ENCODE assay signal across 18 cellular contexts in the genomic region with DNA sequence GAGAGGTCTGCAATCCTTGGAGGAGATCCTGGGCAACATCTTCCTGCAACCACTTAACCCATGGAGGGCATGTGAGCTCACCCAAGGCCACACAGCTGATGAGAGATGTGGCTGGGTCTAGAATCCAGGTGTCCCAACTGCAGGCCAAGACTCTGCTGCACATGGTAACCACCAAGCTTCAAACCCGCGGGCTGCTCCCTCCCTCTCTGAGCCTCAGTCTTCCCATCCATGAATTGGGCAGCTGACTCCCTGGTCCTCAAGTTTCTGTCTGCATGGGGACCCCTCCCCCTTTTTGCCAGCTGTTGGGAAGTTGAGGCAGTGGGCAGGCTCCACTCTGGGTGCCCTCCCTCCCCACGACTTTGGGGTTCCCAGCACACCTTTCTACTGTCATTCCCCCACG. TPM values are rescaled to one million over a fixed set of nuclear protein-coding genes. Genes with fewer than 3 reads are reported as not detected.
A peak's percentile ranks its signal among the peaks of the same experiment; 100 is the strongest.
DNase-seq lines count a peak whose midpoint lies in the region; ATAC-seq, FAIRE-seq and TF ChIP-seq lines count a peak whose summit lies in the region.
"Had no signal": no experiment of that assay in that cellular context is flagged by ENCODE, and none has a peak within 500 bp of the region (broad histone marks: within the 10 kb centered on the region; RNA-seq: fewer than 3 reads in every experiment).

No MANE protein-coding gene starts in this region.

- no peak for TF ChIP-seq CTCF in CD4-positive, alpha-beta T cell (IDR thresholded peaks at IDR 0.05)
- TF ChIP-seq CTCF in H1 (IDR thresholded peaks at IDR 0.05; ENCODE audit: control extremely low read depth in 1 of 3, insufficient read depth in 1 of 3, low read depth in 1 of 3, low read length in 3 of 3) (no peak), nephron progenitor cell (IDR thresholded peaks at IDR 0.05) (no peak)

- no peak for TF ChIP-seq EP300 in H1 (IDR thresholded peaks at IDR 0.05; ENCODE audit: borderline replicate concordance in 1 of 2, low read depth in 2 of 2, low read length in 2 of 2)

- no peak for TF ChIP-seq POLR2A in H1 (IDR thresholded peaks at IDR 0.05; ENCODE audit: control extremely low read depth in 1 of 2, low read depth in 2 of 2, low read length in 2 of 2)

- peak overlapping the region; percentile 3 for H3K27ac Mint-ChIP-seq in activated CD4-positive, alpha-beta T cell treated with anti-CD3 and anti-CD28 coated beads, Interleukin-2, amount 10 ng/mL, durations not matched to agents 24 days and 14 days
- peak overlapping the region; percentile 60 for H3K27ac Mint-ChIP-seq in CD4-positive, alpha-beta T cell
- H3K27ac Mint-ChIP-seq in nephron progenitor cell: peak overlapping the region; percentile 23
- H3K27ac Mint-ChIP-seq in natural killer cell treated with Interleukin-12 subunit alpha and Interleukin-12 subunit beta and Interleukin-15 and Interleukin-18, amount 100 ng/mL, for 72 hours: no peak overlapping the region
- H3K27ac Mint-ChIP-seq: GM23338 had no signal

- H3K4me1 ChIP-seq in H1 (replicated peaks in 1 of 4; ENCODE audit: control insufficient read depth in 3 of 4, insufficient read depth in 4 of 4, low read length in 3 of 4): peaks cover 0 to 23% (median 11%) of the 10 kb centered on the region in 4 experiments; a peak in 6 of 7 replicates

- POLR2A ChIA-PET in CD4-positive, alpha-beta T cell (lab: Charles Lee): interaction anchor here (0.9 kb wide), 1 partner anchor 9 kb away, joined by 3 read pairs; no protein-coding TSS in a partner anchor
- POLR2A ChIA-PET in H1 (lab: Charles Lee; ENCODE audit: partially characterized antibody): interaction anchor here (1.2 to 1.9 kb wide), 2 partner anchors 9 to 69 kb away, joined by 5 to 7 read pairs; no protein-coding TSS in a partner anchor

- H2BK120ac ChIP-seq in H1 (replicated peaks; ENCODE audit: low read depth, low read length): no peak overlapping the region

- no peak overlapping the region for H3K4me3 Mint-ChIP-seq in activated CD4-positive, alpha-beta T cell treated with anti-CD3 and anti-CD28 coated beads, Interleukin-2, amount 10 ng/mL, durations not matched to agents 24 days and 14 days
- peak overlapping the region; percentile 0 for H3K4me3 Mint-ChIP-seq in CD4-positive, alpha-beta T cell
- H3K4me3 Mint-ChIP-seq in nephron progenitor cell: no peak overlapping the region
- no peak overlapping the region for H3K4me3 Mint-ChIP-seq in natural killer cell treated with Interleukin-12 subunit alpha and Interleukin-12 subunit beta and Interleukin-15 and Interleukin-18, amount 100 ng/mL, for 72 hours
- H3K4me3 Mint-ChIP-seq: GM23338, H9 had no signal

- H2BK15ac ChIP-seq in H1 (ENCODE audit: low read length): no peak overlapping the region

- no peak overlapping the region for H2BK5ac ChIP-seq in H1 (ENCODE audit: low read depth, low read length)

- H3K9me3 Mint-ChIP-seq in activated CD4-positive, alpha-beta T cell treated with anti-CD3 and anti-CD28 coated beads, Interleukin-2, amount 10 ng/mL, durations not matched to agents 24 days and 14 days: no peaks in the 10 kb centered on the region
- H3K9me3 Mint-ChIP-seq in CD4-positive, alpha-beta T cell: no peaks in the 10 kb centered on the region
- peaks cover under 1% of the 10 kb centered on the region for H3K9me3 Mint-ChIP-seq in nephron progenitor cell
- no peaks in the 10 kb centered on the region for H3K9me3 Mint-ChIP-seq in natural killer cell treated with Interleukin-12 subunit alpha and Interleukin-12 subunit beta and Interleukin-15 and Interleukin-18, amount 100 ng/mL, for 72 hours

- FAIRE-seq in H1 (lab: Jason Lieb, UNC): no peak
- FAIRE-seq: GM18507 had no signal

- no peak overlapping the region for H3K4me3 ChIP-seq in H1 (ENCODE audit: extremely low read depth in 1 of 4, insufficient read depth in 2 of 4, low read depth in 3 of 4, low read length in 4 of 4)
- H3K4me3 ChIP-seq: BLaER1 treated with 17β-estradiol and CSF1 and Interleukin-3, amounts not matched to agents 10 nM and 100 nM; GM23338 had no signal

- H3K79me1 ChIP-seq in H1 (ENCODE audit: low read depth, low read length): no peaks in the 10 kb centered on the region; the same call in 1 of the 2 replicates

- H3K9ac ChIP-seq in H1 (replicated peaks in 1 of 4; ENCODE audit: extremely low read depth in 1 of 4, low read depth in 3 of 4, low read length in 3 of 4): no peak overlapping the region
- H3K9ac ChIP-seq: BLaER1 treated with 17β-estradiol and CSF1 and Interleukin-3, amounts not matched to agents 10 nM and 100 nM had no signal

- H2AK5ac ChIP-seq in H1 (ENCODE audit: low read depth, low read length): no peak overlapping the region

- CTCF ChIA-PET in CD4-positive, alpha-beta T cell (lab: Charles Lee): no interaction called here
- CTCF ChIA-PET in H1 (lab: Charles Lee; ENCODE audit: partially characterized antibody): interaction anchor here (0.8 to 2.1 kb wide), 9 partner anchors 9 to 80 kb away, joined by 3 to 18 read pairs (median 4); a partner anchor contains a TSS

- 88% methylated on average over 4 of the region's 4 CpGs; no CpG with 5 or more reads in 1 of the 2 experiments for WGBS in H1 (ENCODE audit: extremely low coverage in 1 of 2, insufficient coverage in 1 of 2, insufficient read length in 1 of 2, insufficient replicate concordance in 2 of 2, low coverage in 1 of 2, low lambda C conversion rate in 2 of 2, missing lambda C conversion rate in 1 of 2), 2 experiments

- H3K27me3 ChIP-seq in CD4-positive, alpha-beta T cell (ENCODE audit: control insufficient read depth, insufficient read depth, low read length): no peaks in the 10 kb centered on the region
- H3K27me3 ChIP-seq in H1 (replicated peaks in 1 of 4; ENCODE audit: control insufficient read depth in 3 of 4, extremely low read depth in 1 of 4, insufficient read depth in 3 of 4, low read length in 3 of 4): no peaks in the 10 kb centered on the region
- H3K27me3 ChIP-seq: BLaER1 treated with 17β-estradiol and CSF1 and Interleukin-3, amounts not matched to agents 10 nM and 100 nM had no signal

- no peak overlapping the region for H4K91ac ChIP-seq in H1 (replicated peaks; ENCODE audit: insufficient read length, low read length)

- H3K14ac ChIP-seq in H1 (ENCODE audit: insufficient read length): no peak overlapping the region

- intact Hi-C loops in activated CD4-positive, alpha-beta T cell treated with anti-CD3 and anti-CD28 coated beads, Interleukin-2, amount 10 ng/mL, durations not matched to agents 24 days and 14 days (cut with micrococcal nuclease): no loop called here
- intact Hi-C loops in CD4-positive, alpha-beta T cell (cut with DNase I, micrococcal nuclease): no loop called here
- intact Hi-C loops in left ventricle myocardium superior (cut with micrococcal nuclease): no loop called here

- no peaks in the 10 kb centered on the region for H3K36me3 Mint-ChIP-seq in activated CD4-positive, alpha-beta T cell treated with anti-CD3 and anti-CD28 coated beads, Interleukin-2, amount 10 ng/mL, durations not matched to agents 24 days and 14 days (ENCODE audit: low read depth)
- no peaks in the 10 kb centered on the region for H3K36me3 Mint-ChIP-seq in CD4-positive, alpha-beta T cell (ENCODE audit: low read depth)
- peaks cover 8% of the 10 kb centered on the region for H3K36me3 Mint-ChIP-seq in nephron progenitor cell (ENCODE audit: low read depth)
- H3K36me3 Mint-ChIP-seq in natural killer cell treated with Interleukin-12 subunit alpha and Interleukin-12 subunit beta and Interleukin-15 and Interleukin-18, amount 100 ng/mL, for 72 hours: no peaks in the 10 kb centered on the region
- H3K36me3 Mint-ChIP-seq: CD4-positive, CD25-positive, alpha-beta regulatory T cell had no signal

- H3K23ac ChIP-seq in H1 (ENCODE audit: insufficient read length): no peak overlapping the region

- DNase-seq in activated CD4-positive, alpha-beta T cell treated with anti-CD3 and anti-CD28 coated beads, Interleukin-2, amount 10 ng/mL, durations not matched to agents 24 days and 14 days: no peak
- no peak for DNase-seq in activated CD4-positive, alpha-beta T cell treated with anti-CD3 and anti-CD28 coated beads for 1 hour
- DNase-seq in CD4-positive, alpha-beta T cell: no peak
- DNase-seq in H1 (ENCODE audit: low read depth in 1 of 2, low spot score in 2 of 2): no peak
- DNase-seq in nephron progenitor cell: no peak
- no peak for DNase-seq in natural killer cell treated with Interleukin-12 subunit alpha and Interleukin-12 subunit beta and Interleukin-15 and Interleukin-18, amount 100 ng/mL, for 72 hours (ENCODE audit: low spot score)
- no peak for DNase-seq in left ventricle myocardium superior
- DNase-seq in SW480 (ENCODE audit: low spot score): no peak
- DNase-seq: 8988T, AML-193, Calu3, H9 had no signal

- H3K56ac ChIP-seq in H1 (replicated peaks; ENCODE audit: insufficient read length, low read depth, low read length): no peak overlapping the region

- H3K4me2 ChIP-seq in H1 (ENCODE audit: insufficient read depth in 1 of 2, low read depth in 2 of 2, low read length in 2 of 2): no peak overlapping the region
- H3K4me2 ChIP-seq: BLaER1 treated with 17β-estradiol and CSF1 and Interleukin-3, amounts not matched to agents 10 nM and 100 nM; GM23338 had no signal

- no peaks in the 10 kb centered on the region for H3K23me2 ChIP-seq in H1 (ENCODE audit: low read depth, low read length)

- peak overlapping the region; percentile 26; the same call in 1 of the 2 replicates for H2BK20ac ChIP-seq in H1 (ENCODE audit: low read length)

- peak overlapping the region; percentile 29 for H4K8ac ChIP-seq in H1 (ENCODE audit: extremely low read depth, insufficient read depth, low read length)

- H3K27me3 Mint-ChIP-seq in activated CD4-positive, alpha-beta T cell treated with anti-CD3 and anti-CD28 coated beads, Interleukin-2, amount 10 ng/mL, durations not matched to agents 24 days and 14 days: no peaks in the 10 kb centered on the region
- no peaks in the 10 kb centered on the region for H3K27me3 Mint-ChIP-seq in CD4-positive, alpha-beta T cell
- H3K27me3 Mint-ChIP-seq in nephron progenitor cell (ENCODE audit: low read depth, poor library complexity): peaks cover 30% of the 10 kb centered on the region
- H3K27me3 Mint-ChIP-seq in natural killer cell treated with Interleukin-12 subunit alpha and Interleukin-12 subunit beta and Interleukin-15 and Interleukin-18, amount 100 ng/mL, for 72 hours: no peaks in the 10 kb centered on the region
- H3K27me3 Mint-ChIP-seq: CD4-positive, CD25-positive, alpha-beta regulatory T cell had no signal

- no peak overlapping the region for H2BK12ac ChIP-seq in H1 (ENCODE audit: low read depth, low read length)

- H3K27ac ChIP-seq in CD4-positive, alpha-beta T cell (ENCODE audit: low read depth, low read length): no peak overlapping the region
- H3K27ac ChIP-seq in H1 (ENCODE audit: low read depth, low read length): no peak overlapping the region
- H3K27ac ChIP-seq: BLaER1 treated with 17β-estradiol and CSF1 and Interleukin-3, amounts not matched to agents 10 nM and 100 nM had no signal

- TF ChIP-seq RAD21 in H1 (IDR thresholded peaks at IDR 0.05 in 1 of 2, conservative IDR thresholded peaks at IDR 0.05 in 1 of 2; ENCODE audit: low read depth in 2 of 2, low read length in 2 of 2): no peak

- H3K4me1 Mint-ChIP-seq in activated CD4-positive, alpha-beta T cell treated with anti-CD3 and anti-CD28 coated beads, Interleukin-2, amount 10 ng/mL, durations not matched to agents 24 days and 14 days: peaks cover 41% of the 10 kb centered on the region
- peaks cover 70% of the 10 kb centered on the region for H3K4me1 Mint-ChIP-seq in CD4-positive, alpha-beta T cell (ENCODE audit: low read depth)
- peaks cover 34% of the 10 kb centered on the region for H3K4me1 Mint-ChIP-seq in nephron progenitor cell
- H3K4me1 Mint-ChIP-seq in natural killer cell treated with Interleukin-12 subunit alpha and Interleukin-12 subunit beta and Interleukin-15 and Interleukin-18, amount 100 ng/mL, for 72 hours (ENCODE audit: low read depth in 2 of 2): peaks cover 20 to 25% of the 10 kb centered on the region in 2 donors

- no peaks in the 10 kb centered on the region for H3K79me2 ChIP-seq in H1 (ENCODE audit: control insufficient read depth in 1 of 2, insufficient read depth in 2 of 2, low read length in 2 of 2)

- H3K9me3 ChIP-seq in CD4-positive, alpha-beta T cell (ENCODE audit: control insufficient read depth, low read length): no peaks in the 10 kb centered on the region
- no peaks in the 10 kb centered on the region for H3K9me3 ChIP-seq in H1 (ENCODE audit: insufficient read depth in 2 of 2, low read depth in 1 of 2, low read length in 1 of 2)

- no peak overlapping the region for H3K4ac ChIP-seq in H1 (replicated peaks; ENCODE audit: insufficient read length, low read depth, low read length)

- no peak overlapping the region for H4K5ac ChIP-seq in H1 (ENCODE audit: insufficient read length, low read depth, low read length)

- H3K18ac ChIP-seq in H1 (ENCODE audit: extremely low read depth, low read length): no peak overlapping the region

- no peaks in the 10 kb centered on the region for H4K20me1 ChIP-seq in H1 (replicated peaks in 1 of 2; ENCODE audit: control insufficient read depth in 1 of 2, insufficient read depth in 2 of 2, low read length in 2 of 2)
- H4K20me1 ChIP-seq: BLaER1 treated with 17β-estradiol and CSF1 and Interleukin-3, amounts not matched to agents 10 nM and 100 nM had no signal

- ATAC-seq in CD4-positive, alpha-beta T cell (ENCODE audit: poor library complexity): no peak
- no peak for ATAC-seq in natural killer cell treated with Interleukin-12 subunit alpha and Interleukin-12 subunit beta and Interleukin-15 and Interleukin-18, amount 100 ng/mL, for 72 hours
- no peak for ATAC-seq in left ventricle myocardium superior
- ATAC-seq: GM23338 had no signal

- no peak overlapping the region for H2AFZ ChIP-seq in H1 (ENCODE audit: low read length)
- H2AFZ ChIP-seq: GM23338 had no signal

- H3K36me3 ChIP-seq in H1 (ENCODE audit: control insufficient read depth in 2 of 4, insufficient read depth in 4 of 4, low read length in 3 of 4): no peaks in the 10 kb centered on the region
- H3K36me3 ChIP-seq: BLaER1 treated with 17β-estradiol and CSF1 and Interleukin-3, amounts not matched to agents 10 nM and 100 nM had no signal

RNA-seq across cellular contexts. Expression of a gene that starts 20.9 kb away (rescaled TPM):
- total RNA-seq in activated CD4-positive, alpha-beta T cell treated with anti-CD3 and anti-CD28 coated beads, Interleukin-2, amount 10 ng/mL, durations not matched to agents 24 days and 14 days: not detected in 2 replicates
- total RNA-seq in CD4-positive, alpha-beta T cell: under 1 TPM; 0.36 to 0.69 TPM
- total RNA-seq in H1 (2021; fragmentation: NEBNext Ultra II Directional; extraction: Animal tissue kit (Norgen Biotek cat#: 25700)): 0.60 and 0.84 TPM in 2 replicates
- 0.94 and 1.2 TPM in 2 replicates for polyA plus RNA-seq in H1 (2011; rRNA removed)
- polyA plus RNA-seq in H1 (2011; cell fraction: cytosol; rRNA removed): 1.8 TPM
- 4.0 TPM for polyA plus RNA-seq in H1 (2011; cell fraction: nucleus; rRNA removed)
- polyA plus RNA-seq in H1 (2012, experiment 1 of 2): 0.71 to 2.0 TPM (median 1.0 TPM) in 4 replicates
- 0.22 TPM for polyA plus RNA-seq in H1 (2012, experiment 2 of 2)
- polyA plus RNA-seq in H1 (2013, experiment 1 of 2): 0.39 TPM
- 0.11 TPM for polyA plus RNA-seq in H1 (2013, experiment 2 of 2)
- polyA minus RNA-seq in H1 (2011; rRNA and poly(A)+ RNA removed): 1.1 and 1.9 TPM in 2 replicates
- 0.73 TPM for polyA minus RNA-seq in H1 (2011; cell fraction: cytosol; rRNA and poly(A)+ RNA removed)
- polyA minus RNA-seq in H1 (2011; cell fraction: nucleus; rRNA and poly(A)+ RNA removed): 2.9 TPM
- total RNA-seq in natural killer cell treated with Interleukin-12 subunit alpha and Interleukin-12 subunit beta and Interleukin-15 and Interleukin-18, amount 100 ng/mL, for 72 hours: under 1 TPM in 1 of 2 donors, not detected in 1; 0.33 TPM
- 50.2 TPM for total RNA-seq in left ventricle myocardium superior
- total RNA-seq: Calu3; CD4-positive, CD25-positive, alpha-beta regulatory T cell; HT-29 had no signal

RNA-seq across cellular contexts. Expression of a gene that starts 40.2 kb away (rescaled TPM):
- 1.2 and 1.3 TPM in 2 replicates for total RNA-seq in activated CD4-positive, alpha-beta T cell treated with anti-CD3 and anti-CD28 coated beads, Interleukin-2, amount 10 ng/mL, durations not matched to agents 24 days and 14 days
- under 1 TPM; 0.36 to 0.60 TPM for total RNA-seq in CD4-positive, alpha-beta T cell
- 3.6 and 3.8 TPM in 2 replicates for total RNA-seq in H1 (2021; fragmentation: NEBNext Ultra II Directional; extraction: Animal tissue kit (Norgen Biotek cat#: 25700))
- polyA plus RNA-seq in H1 (2011; rRNA removed): 1.3 and 1.6 TPM in 2 replicates
- polyA plus RNA-seq in H1 (2011; cell fraction: cytosol; rRNA removed): 1.8 TPM
- polyA plus RNA-seq in H1 (2011; cell fraction: nucleus; rRNA removed): 3.1 TPM
- polyA plus RNA-seq in H1 (2012, experiment 1 of 2): 2.2 to 3.3 TPM (median 2.6 TPM) in 4 replicates
- polyA plus RNA-seq in H1 (2012, experiment 2 of 2): 2.2 TPM
- polyA plus RNA-seq in H1 (2013, experiment 1 of 2): 1.6 TPM
- polyA plus RNA-seq in H1 (2013, experiment 2 of 2): 1.5 TPM
- 2.2 and 2.6 TPM in 2 replicates for polyA minus RNA-seq in H1 (2011; rRNA and poly(A)+ RNA removed)
- polyA minus RNA-seq in H1 (2011; cell fraction: cytosol; rRNA and poly(A)+ RNA removed): 0.66 TPM
- polyA minus RNA-seq in H1 (2011; cell fraction: nucleus; rRNA and poly(A)+ RNA removed): 5.3 TPM
- total RNA-seq in natural killer cell treated with Interleukin-12 subunit alpha and Interleukin-12 subunit beta and Interleukin-15 and Interleukin-18, amount 100 ng/mL, for 72 hours: 1 to 10 TPM in 1 of 2 donors, under 1 TPM in 1; 0.93 to 2.5 TPM
- total RNA-seq in left ventricle myocardium superior: 4.9 TPM

RNA-seq across cellular contexts. Expression of a gene that starts 48.7 kb away (rescaled TPM):
- total RNA-seq in activated CD4-positive, alpha-beta T cell treated with anti-CD3 and anti-CD28 coated beads, Interleukin-2, amount 10 ng/mL, durations not matched to agents 24 days and 14 days: not detected in 2 replicates
- not detected for total RNA-seq in CD4-positive, alpha-beta T cell
- total RNA-seq in H1 (2021; fragmentation: NEBNext Ultra II Directional; extraction: Animal tissue kit (Norgen Biotek cat#: 25700)): 0.19 and 0.37 TPM in 2 replicates
- polyA plus RNA-seq in H1 (2011; rRNA removed): 0.99 and 1.3 TPM in 2 replicates
- polyA plus RNA-seq in H1 (2011; cell fraction: cytosol; rRNA removed): 0.79 TPM
- 2.5 TPM for polyA plus RNA-seq in H1 (2011; cell fraction: nucleus; rRNA removed)
- 0.66 to 0.97 TPM (median 0.72 TPM) in 4 replicates for polyA plus RNA-seq in H1 (2012, experiment 1 of 2)
- 0.47 TPM for polyA plus RNA-seq in H1 (2012, experiment 2 of 2)
- polyA plus RNA-seq in H1 (2013, experiment 1 of 2): 0.39 TPM
- 0.37 TPM for polyA plus RNA-seq in H1 (2013, experiment 2 of 2)
- polyA minus RNA-seq in H1 (2011; rRNA and poly(A)+ RNA removed): 0.35 and 1.8 TPM in 2 replicates
- 0.37 TPM for polyA minus RNA-seq in H1 (2011; cell fraction: cytosol; rRNA and poly(A)+ RNA removed)
- polyA minus RNA-seq in H1 (2011; cell fraction: nucleus; rRNA and poly(A)+ RNA removed): 0.40 TPM
- not detected for total RNA-seq in natural killer cell treated with Interleukin-12 subunit alpha and Interleukin-12 subunit beta and Interleukin-15 and Interleukin-18, amount 100 ng/mL, for 72 hours
- 0.22 TPM for total RNA-seq in left ventricle myocardium superior
- total RNA-seq: Calu3; CD4-positive, CD25-positive, alpha-beta regulatory T cell; Daoy; HT-29 had no signal
- polyA plus RNA-seq: CD4-positive, CD25-positive, alpha-beta regulatory T cell had no signal

Comparison
In these comparisons a context has a peak if more than half of its experiments do, and no peak if none do; other contexts are left out.
1. H3K27ac Mint-ChIP-seq: peak in activated CD4-positive, alpha-beta T cell treated with anti-CD3 and anti-CD28 coated beads, Interleukin-2, amount 10 ng/mL, durations not matched to agents 24 days and 14 days (single experiment), CD4-positive, alpha-beta T cell (single experiment) and nephron progenitor cell (single experiment); none in natural killer cell treated with Interleukin-12 subunit alpha and Interleukin-12 subunit beta and Interleukin-15 and Interleukin-18, amount 100 ng/mL, for 72 hours (0 of 2).
2. RNA of a gene that starts 20.9 kb away (total RNA-seq): 50.2 TPM in left ventricle myocardium superior (single experiment); 0.36 to 0.69 TPM in CD4-positive, alpha-beta T cell, 0.60 to 0.84 TPM in H1, 0.33 TPM in natural killer cell treated with Interleukin-12 subunit alpha and Interleukin-12 subunit beta and Interleukin-15 and Interleukin-18, amount 100 ng/mL, for 72 hours and not detected in activated CD4-positive, alpha-beta T cell treated with anti-CD3 and anti-CD28 coated beads, Interleukin-2, amount 10 ng/mL, durations not matched to agents 24 days and 14 days; every median in the first group is over 10 times any median in the second.